9 cellular contexts compared by ENCODE assay signal in the genomic region with DNA sequence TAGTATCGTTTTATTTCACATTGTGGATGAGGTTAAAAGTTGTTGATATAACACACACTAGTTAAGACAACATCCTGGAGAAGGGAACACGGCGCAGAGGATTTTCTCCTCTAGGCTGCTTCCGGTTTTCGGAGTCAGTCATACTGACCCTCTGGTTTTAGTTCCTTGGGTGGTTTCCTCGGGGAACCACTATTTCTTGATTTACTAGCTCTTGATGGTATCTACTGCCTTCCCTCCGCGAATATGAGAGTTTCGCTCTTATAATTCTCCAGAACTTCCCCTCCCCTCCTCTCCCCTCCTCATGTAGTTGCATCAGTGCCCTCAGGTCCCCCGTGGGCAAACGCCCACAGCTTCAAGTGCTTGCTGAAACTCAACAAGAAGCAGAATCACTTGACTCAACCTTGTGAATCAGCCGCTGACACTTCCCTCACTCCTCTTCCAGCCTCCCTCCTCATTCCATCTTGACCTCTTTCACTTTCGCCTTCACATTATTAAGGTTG. TPM values are rescaled to one million over a fixed set of nuclear protein-coding genes. Genes with fewer than 3 reads are reported as not detected.
DNase-seq lines count a peak whose midpoint lies in the region; ATAC-seq, FAIRE-seq and TF ChIP-seq lines count a peak whose summit lies in the region.
"Had no signal": no experiment of that assay in that cellular context is flagged by ENCODE, and none has a peak within 500 bp of the region (broad histone marks: within the 10 kb centered on the region; RNA-seq: fewer than 3 reads in every experiment).

No MANE protein-coding gene starts in this region.

- H4K20me1 ChIP-seq in osteoblast (ENCODE audit: insufficient read depth, low read length) = no peaks in the 10 kb centered on the region

- ATAC-seq in HG02798 (IDR thresholded peaks at IDR 0.05; ENCODE audit: poor library complexity, unreplicated experiment) (peak; percentile 67), HG03045 (IDR thresholded peaks at IDR 0.05; ENCODE audit: unreplicated experiment) (no peak)
- peak; percentile 95 to 96 for ATAC-seq in activated CD4-positive, CD25-positive, alpha-beta regulatory T cell treated with anti-CD3 and anti-CD28 coated beads, Interleukin-2, amount 50 U/mL, for 24 hours

- intact Hi-C loops in prostate gland (cut with DNase I) = no loop called here

- peak overlapping the region; percentile 13 for H3K4me3 ChIP-seq in mononuclear cell (ENCODE audit: low read length)
- no peak overlapping the region for H3K4me3 ChIP-seq in prostate gland
- H3K4me3 ChIP-seq in osteoblast (ENCODE audit: insufficient read depth, low read length) = no peak overlapping the region

- no peaks in the 10 kb centered on the region for H3K9me3 ChIP-seq in mononuclear cell (ENCODE audit: low read depth, low read length)
- H3K9me3 ChIP-seq in prostate gland = no peaks in the 10 kb centered on the region
- H3K9me3 ChIP-seq in osteoblast (ENCODE audit: low read depth, low read length) = no peaks in the 10 kb centered on the region

- FAIRE-seq in GM18507 (lab: Jason Lieb, UNC) = peak; percentile 96
- FAIRE-seq: colon had no signal

- H3K27ac ChIP-seq in prostate gland (no peak overlapping the region), osteoblast (ENCODE audit: low read depth, low read length) (no peak overlapping the region)

- H2AFZ ChIP-seq in osteoblast (ENCODE audit: low read length) = no peak overlapping the region

- H3K4me1 ChIP-seq in mononuclear cell (ENCODE audit: insufficient read depth, low read length) = peaks cover 58% of the 10 kb centered on the region
- H3K4me1 ChIP-seq in prostate gland (replicated peaks) = no peaks in the 10 kb centered on the region
- H3K4me1 ChIP-seq in osteoblast (ENCODE audit: insufficient read depth, low read length) = no peaks in the 10 kb centered on the region

- no peak overlapping the region for H3K4me2 ChIP-seq in osteoblast (ENCODE audit: insufficient read depth, low read length)

- no peak for TF ChIP-seq POLR2A in prostate gland (IDR thresholded peaks at IDR 0.05)

- DNase-seq in GM18507 (ENCODE audit: extremely low spot score, insufficient read length, low read depth) (peak; percentile 54), prostate gland (ENCODE audit: low spot score) (no peak), RKO (ENCODE audit: low spot score) (no peak), osteoblast (ENCODE audit: insufficient read length, low spot score, missing footprints) (no peak)

- no peaks in the 10 kb centered on the region for H3K79me2 ChIP-seq in osteoblast (ENCODE audit: insufficient read depth, low read length)

- TF ChIP-seq CTCF in prostate gland (IDR thresholded peaks at IDR 0.05) (no peak), osteoblast (IDR thresholded peaks at IDR 0.05; ENCODE audit: extremely low read depth, low read depth, low read length) (no peak)

- H3K27me3 ChIP-seq in mononuclear cell (ENCODE audit: insufficient read depth, low read length) (no peaks in the 10 kb centered on the region), prostate gland (replicated peaks; ENCODE audit: insufficient read depth) (no peaks in the 10 kb centered on the region), osteoblast (ENCODE audit: insufficient read depth, low read length) (peaks cover 46% of the 10 kb centered on the region)

- WGBS in prostate gland = 72% methylated on average over 13 of the region's 13 CpGs

- H3K36me3 ChIP-seq in prostate gland (no peaks in the 10 kb centered on the region), osteoblast (ENCODE audit: insufficient read depth, low read length) (no peaks in the 10 kb centered on the region)

RNA-seq across cellular contexts. Expression of gene APOBEC3A, which starts 15.9 kb away (rescaled TPM):
- total RNA-seq in mononuclear cell (42.5 TPM), prostate gland (1 to 10 TPM in 1 of 2 donors, not detected in 1; 1.6 TPM), osteoblast (not detected in 2 replicates)

RNA-seq across cellular contexts. Expression of gene APOBEC3B, which starts 40.6 kb away (rescaled TPM):
- total RNA-seq in mononuclear cell (0.31 TPM), prostate gland (1 to 10 TPM in 1 of 2 donors, under 1 TPM in 1; 0.91 to 1.5 TPM), osteoblast (0.36 and 0.59 TPM in 2 replicates)

Comparison
In these comparisons a context has a peak if more than half of its experiments do, and no peak if none do; other contexts are left out.
1. RNA of gene APOBEC3A, which starts 15.9 kb away (total RNA-seq): 42.5 TPM in mononuclear cell (single experiment); 1.6 TPM in prostate gland and not detected in osteoblast; every median in the first group is over 10 times any median in the second.